Comparison of ENCODE assay signal across 26 cellular contexts in the genomic region with DNA sequence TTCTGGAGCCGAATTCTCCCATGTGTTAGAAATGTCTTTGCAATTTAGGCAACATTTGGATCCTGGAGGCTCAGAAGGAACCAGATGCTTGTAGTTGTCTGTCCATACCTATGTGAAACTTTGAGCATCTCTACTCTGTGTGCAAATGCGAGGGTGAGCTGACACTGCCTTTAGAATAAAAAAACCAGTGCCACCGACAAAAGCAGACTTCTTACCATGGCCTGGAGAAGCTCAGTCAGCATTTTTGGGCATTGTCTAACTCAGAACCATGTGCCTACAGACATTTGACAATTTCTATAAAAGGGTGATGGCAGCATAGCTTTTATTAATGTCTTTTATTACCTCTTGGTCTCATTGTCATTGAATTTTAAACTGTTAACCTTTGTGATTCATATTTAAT.
"Had no signal": no experiment of that assay in that cellular context is flagged by ENCODE, and none has a peak within 500 bp of the region (broad histone marks: within the 10 kb centered on the region; RNA-seq: fewer than 3 reads in every experiment).

No MANE protein-coding gene starts in this region.

- H3K27ac ChIP-seq: neutrophil, pancreas, psoas muscle, stomach, thoracic aorta, thyroid gland, tibial nerve, upper lobe of left lung, vagina had no signal

- FAIRE-seq: pancreas, small intestine, urothelium cell line had no signal

- H3K27me3 ChIP-seq: neutrophil, pancreas, stomach, thyroid gland, tibial nerve, upper lobe of left lung, vagina had no signal

- H3K4me1 ChIP-seq: pancreas, psoas muscle, stomach, tibial nerve, upper lobe of left lung, vagina had no signal

- H3K36me3 ChIP-seq: neutrophil, pancreas, stomach, thoracic aorta, thyroid gland, tibial nerve, upper lobe of left lung, vagina had no signal

- H3K9me3 ChIP-seq: neutrophil, pancreas, psoas muscle, stomach, thoracic aorta, thyroid gland, tibial nerve, upper lobe of left lung, vagina had no signal

- H3K4me3 ChIP-seq: pancreas, psoas muscle, stomach, thoracic aorta, thyroid gland, tibial nerve, upper lobe of left lung, vagina had no signal

- ATAC-seq: naive thymus-derived CD8-positive, alpha-beta T cell; natural killer cell treated with Interleukin-12 subunit alpha and Interleukin-12 subunit beta and Interleukin-15 and Interleukin-18, amount 100 ng/mL, for 72 hours; pancreas; psoas muscle; right cardiac atrium; sciatic nerve; stimulated activated effector memory CD8-positive, alpha-beta T cell treated with anti-CD3 and anti-CD28 coated beads, Interleukin-12 subunit alpha, Interleukin-12 subunit beta, amount 100 ng/mL, for 72 hours; stimulated activated naive B cell treated with anti-CD40 and anti-IgM and Interleukin-4, amounts not matched to agents 10 μg/mL and 1 μg/mL and 100 μg/mL, for 72 hours had no signal

- DNase-seq: naive thymus-derived CD8-positive, alpha-beta T cell; nephron progenitor cell; nucleus accumbens; pancreas; posterior cingulate gyrus; psoas muscle; right cardiac atrium; small intestine; stimulated activated CD4-positive, alpha-beta T cell treated with anti-CD3 and anti-CD28 coated beads, Interleukin-15, amount 100 ng/mL, for 24 hours; stimulated activated CD4-positive, alpha-beta T cell treated with anti-CD3 and anti-CD28 coated beads, Interleukin-2, amount 100 ng/mL, for 24 hours; stimulated activated CD4-positive, alpha-beta T cell treated with anti-CD3 and anti-CD28 coated beads, Interleukin-2, amount 100 ng/mL, for 48 hours; stimulated activated CD4-positive, alpha-beta T cell treated with anti-CD3 and anti-CD28 coated beads, Interleukin-4, amount 100 ng/mL, for 24 hours; stimulated activated naive B cell treated with anti-CD40 and anti-IgM and Interleukin-4, amounts not matched to agents 10 μg/mL and 1 μg/mL and 100 μg/mL, for 72 hours; stimulated activated naive CD4-positive, alpha-beta T cell treated with Interleukin-2 at 50 U/mL for 16 hours; stomach; thyroid gland; trophoblast cell; upper lobe of left lung had no signal
